ENCODE assay signal across 8 cellular contexts in genomic region chr6:28336284-28337024, GRCh38. TPM values are rescaled to one million over a fixed set of nuclear protein-coding genes. Genes with fewer than 3 reads are reported as not detected.
A peak's percentile ranks its signal among the peaks of the same experiment; 100 is the strongest.
DNase-seq lines count a peak whose midpoint lies in the region; ATAC-seq and TF ChIP-seq lines count a peak whose summit lies in the region.

No MANE protein-coding gene starts in this region.

- peaks cover 17% of the 10 kb centered on the region for H3K4me1 ChIP-seq in CD4-positive, alpha-beta memory T cell (ENCODE audit: insufficient read depth, low read length)
- H3K4me1 ChIP-seq in KMS-11 (ENCODE audit: low read depth, poor library complexity, severe bottlenecking) = peaks cover 6% of the 10 kb centered on the region
- H3K4me1 ChIP-seq in fibroblast of lung (ENCODE audit: control insufficient read depth, extremely low read depth, insufficient read depth, low read length) = peaks cover 8% of the 10 kb centered on the region

- no peaks in the 10 kb centered on the region for H4K20me1 ChIP-seq in KMS-11 (ENCODE audit: insufficient read depth)
- H4K20me1 ChIP-seq in fibroblast of lung (ENCODE audit: control insufficient read depth, extremely low read depth, insufficient read depth, low read length) = no peaks in the 10 kb centered on the region
- H4K20me1 ChIP-seq in neural cell (ENCODE audit: insufficient read depth) = no peaks in the 10 kb centered on the region

- TF ChIP-seq RAD21 in neural cell (conservative IDR thresholded peaks at IDR 0.05) = no peak

- peaks cover 0 to 4% (median 3%) of the 10 kb centered on the region in 4 donors for H3K4me1 Mint-ChIP-seq in CD4-positive, alpha-beta memory T cell

- intact Hi-C loops in CD4-positive, alpha-beta memory T cell (cut with micrococcal nuclease) = loop anchor here (1.0 to 5.0 kb wide), 2 partner anchors 84 to 864 kb away; partner anchors contain the start of genes ZKSCAN4 and ZNF184

- H3K9me3 ChIP-seq in CD4-positive, alpha-beta memory T cell (ENCODE audit: control insufficient read depth in 1 of 2, low read length in 2 of 2) = no peaks in the 10 kb centered on the region
- H3K9me3 ChIP-seq in fibroblast of lung (ENCODE audit: control insufficient read depth, insufficient read depth, low read depth, low read length) = no peaks in the 10 kb centered on the region
- no peaks in the 10 kb centered on the region for H3K9me3 ChIP-seq in neural cell (ENCODE audit: low read length)

- peak overlapping the region; percentile 76 for H3K4me2 ChIP-seq in KMS-11
- peak overlapping the region; percentile 94 for H3K4me2 ChIP-seq in fibroblast of lung (ENCODE audit: extremely low read depth, insufficient read depth, low read length)
- H3K4me2 ChIP-seq in neural cell (ENCODE audit: low read length) = peak overlapping the region; percentile 99

- H3K79me2 ChIP-seq in KMS-11 (ENCODE audit: insufficient read depth, low read depth) (no peaks in the 10 kb centered on the region), fibroblast of lung (ENCODE audit: control insufficient read depth, insufficient read depth, low read length) (no peaks in the 10 kb centered on the region), neural cell (replicated peaks; ENCODE audit: insufficient read depth, low read length) (peaks cover 13% of the 10 kb centered on the region)

- no peaks in the 10 kb centered on the region for H3K9me2 ChIP-seq in neural cell (ENCODE audit: insufficient read depth, low read length)

- CTCF ChIA-PET in CD4-positive, alpha-beta memory T cell (lab: Charles Lee; ENCODE audit: partially characterized antibody) = interaction anchor here (1.3 to 3.5 kb wide), 3 partner anchors 19 to 563 kb away, joined by 3 to 20 read pairs (median 5); partner anchors contain the start of gene ZSCAN26

- POLR2A ChIA-PET in CD4-positive, alpha-beta memory T cell (lab: Charles Lee; ENCODE audit: partially characterized antibody) = interaction anchor here (1.0 to 2.8 kb wide), 15 partner anchors 10 to 857 kb away, joined by 3 to 27 read pairs (median 6); partner anchors contain the start of genes ZKSCAN3, ZKSCAN4, ZKSCAN8 and ZSCAN26

- peaks cover 15% of the 10 kb centered on the region for H3F3A ChIP-seq in neural cell (ENCODE audit: insufficient read depth, low read length, poor library complexity, severe bottlenecking)

- H3K9ac ChIP-seq in KMS-11 (peak overlapping the region; percentile 77; the same call in 1 of the 2 replicates), fibroblast of lung (ENCODE audit: insufficient read depth, low read length) (peak overlapping the region; percentile 68), neural cell (ENCODE audit: low read length) (peak overlapping the region; percentile 97)

- peak; percentile 23 to 58 (median 26) for DNase-seq in CD4-positive, alpha-beta memory T cell
- DNase-seq in SKM-1 treated with dmso at 0.1 percent for 144 hours (lab: John Stamatoyannopoulos, UW; ENCODE audit: unreplicated experiment) = peak; percentile 75
- peak; percentile 63 to 72 for DNase-seq in fibroblast of lung (ENCODE audit: low read depth in 2 of 2)
- no peak for DNase-seq in HuH-7 (ENCODE audit: low spot score)
- DNase-seq in GM19238 (ENCODE audit: insufficient read length, low spot score) = no peak

- H3K27ac Mint-ChIP-seq in CD4-positive, alpha-beta memory T cell = no peak overlapping the region

- H2AFZ ChIP-seq in KMS-11 (ENCODE audit: low read depth) (peak overlapping the region; percentile 72), fibroblast of lung (ENCODE audit: low read length) (peak overlapping the region; percentile 75), neural cell (ENCODE audit: low read depth, low read length) (no peak overlapping the region)

- peak overlapping the region; percentile 61 to 85 for H3K4me3 ChIP-seq in CD4-positive, alpha-beta memory T cell (ENCODE audit: low read length in 2 of 2)
- no peak overlapping the region for H3K4me3 ChIP-seq in KMS-11 (IDR thresholded peaks at IDR 0.05; ENCODE audit: insufficient read depth, low read depth, low read length)
- peak overlapping the region; percentile 60 to 84 (median 76) for H3K4me3 ChIP-seq in fibroblast of lung (replicated peaks in 1 of 4; ENCODE audit: control extremely low read depth in 1 of 4, insufficient read depth in 1 of 4, low read depth in 3 of 4, low read length in 4 of 4)
- H3K4me3 ChIP-seq in neural cell (ENCODE audit: low read length) = peak overlapping the region; percentile 69

- TF ChIP-seq CTCF in KMS-11 (conservative IDR thresholded peaks at IDR 0.05; ENCODE audit: low read depth, low read length) = no peak
- TF ChIP-seq CTCF in fibroblast of lung (conservative IDR thresholded peaks at IDR 0.05 in 1 of 2, IDR thresholded peaks at IDR 0.05 in 1 of 2; ENCODE audit: low read depth in 1 of 2, low read length in 2 of 2) = no peak
- TF ChIP-seq CTCF in neural cell (IDR thresholded peaks at IDR 0.05; ENCODE audit: poor library complexity, severe bottlenecking) = no peak

- H3K9me3 Mint-ChIP-seq in CD4-positive, alpha-beta memory T cell = peaks cover 0 to 12% (median 7%) of the 10 kb centered on the region in 8 donors

- H3K4me3 Mint-ChIP-seq in CD4-positive, alpha-beta memory T cell = no peak overlapping the region

- no peaks in the 10 kb centered on the region for H3K36me3 Mint-ChIP-seq in CD4-positive, alpha-beta memory T cell

- peaks cover 0 to 3% of the 10 kb centered on the region in 2 donors for H3K27me3 Mint-ChIP-seq in CD4-positive, alpha-beta memory T cell

- no peak for TF ChIP-seq EP300 in neural cell (conservative IDR thresholded peaks at IDR 0.05; ENCODE audit: poor library complexity, severe bottlenecking)

- H3K27me3 ChIP-seq in CD4-positive, alpha-beta memory T cell (ENCODE audit: insufficient read depth, low read length) = no peaks in the 10 kb centered on the region
- H3K27me3 ChIP-seq in KMS-11 (ENCODE audit: insufficient read depth, low read depth) = no peaks in the 10 kb centered on the region
- H3K27me3 ChIP-seq in fibroblast of lung (ENCODE audit: control insufficient read depth, insufficient read depth, low read length) = peaks cover 2% of the 10 kb centered on the region
- no peaks in the 10 kb centered on the region for H3K27me3 ChIP-seq in neural cell (ENCODE audit: insufficient read depth, low read depth, low read length)

- H3K36me3 ChIP-seq in CD4-positive, alpha-beta memory T cell (ENCODE audit: insufficient read depth, low read length) = no peaks in the 10 kb centered on the region
- no peaks in the 10 kb centered on the region for H3K36me3 ChIP-seq in KMS-11 (ENCODE audit: insufficient read depth)
- no peaks in the 10 kb centered on the region for H3K36me3 ChIP-seq in fibroblast of lung (ENCODE audit: control insufficient read depth, insufficient read depth, low read length)
- no peaks in the 10 kb centered on the region for H3K36me3 ChIP-seq in neural cell (ENCODE audit: insufficient read depth, low read length)

- H3K27ac ChIP-seq in CD4-positive, alpha-beta memory T cell (ENCODE audit: low read depth, low read length) = peak overlapping the region; percentile 87
- H3K27ac ChIP-seq in KMS-11 = peak overlapping the region; percentile 69
- H3K27ac ChIP-seq in fibroblast of lung (ENCODE audit: insufficient read depth, low read length) = peak overlapping the region; percentile 88
- H3K27ac ChIP-seq in neural cell (ENCODE audit: low read length) = peak overlapping the region; percentile 100

- peak; percentile 33 for ATAC-seq in GM19035 (IDR thresholded peaks at IDR 0.05; ENCODE audit: unreplicated experiment)

TF ChIP-seq in neural cell, 6 proteins besides CTCF, POLR2A, EP300 and RAD21 (continues in another document):
- no peak for TF ChIP-seq MXI1 (conservative IDR thresholded peaks at IDR 0.05; ENCODE audit: poor library complexity, severe bottlenecking)
- no peak for TF ChIP-seq SMC3 (conservative IDR thresholded peaks at IDR 0.05; ENCODE audit: poor library complexity)

RNA-seq across cellular contexts. Expression of gene ZSCAN31, which starts 0.5 kb away (rescaled TPM):
- under 1 TPM; 0.73 to 0.97 TPM for total RNA-seq in CD4-positive, alpha-beta memory T cell
- 1 to 10 TPM in 1 of 2 donors, under 1 TPM in 1; 0.86 to 1.2 TPM for polyA plus RNA-seq in CD4-positive, alpha-beta memory T cell
- 5.0 and 5.9 TPM in 2 replicates for total RNA-seq in fibroblast of lung
- polyA plus RNA-seq in fibroblast of lung (1.8 and 2.9 TPM in 2 replicates), neural cell (2.6 and 7.5 TPM in 2 replicates)
- 1.1 and 1.4 TPM in 2 replicates for polyA plus RNA-seq in fibroblast of lung (2012)
- polyA minus RNA-seq in fibroblast of lung (ENCODE audit: low replicate concordance) (0.82 TPM in 1 of 2 replicates, not detected in the other), neural cell (4.6 and 6.8 TPM in 2 replicates)

RNA-seq across cellular contexts. Expression of gene ZKSCAN3, which starts 13.3 kb away (rescaled TPM):
- 10 to 100 TPM; 12.4 to 12.6 TPM for total RNA-seq in CD4-positive, alpha-beta memory T cell
- polyA plus RNA-seq in CD4-positive, alpha-beta memory T cell = 1 to 10 TPM; 2.3 to 4.2 TPM
- total RNA-seq in fibroblast of lung = 5.1 and 6.9 TPM in 2 replicates
- 3.2 and 3.9 TPM in 2 replicates for polyA plus RNA-seq in fibroblast of lung
- 2.4 TPM in 2 replicates for polyA plus RNA-seq in fibroblast of lung (2012)
- 1.3 and 1.7 TPM in 2 replicates for polyA minus RNA-seq in fibroblast of lung (ENCODE audit: low replicate concordance)
- polyA plus RNA-seq in neural cell = 14.9 and 15.8 TPM in 2 replicates
- 17.8 and 19.4 TPM in 2 replicates for polyA minus RNA-seq in neural cell

RNA-seq across cellular contexts. Expression of gene PGBD1, which starts 55.1 kb away (rescaled TPM):
- total RNA-seq in CD4-positive, alpha-beta memory T cell = 1 to 10 TPM; 1.1 to 1.4 TPM
- under 1 TPM; 0.08 to 0.31 TPM for polyA plus RNA-seq in CD4-positive, alpha-beta memory T cell
- 5.6 and 5.8 TPM in 2 replicates for total RNA-seq in fibroblast of lung
- 5.5 and 5.8 TPM in 2 replicates for polyA plus RNA-seq in fibroblast of lung
- 3.8 and 4.8 TPM in 2 replicates for polyA plus RNA-seq in fibroblast of lung (2012)
- polyA minus RNA-seq in fibroblast of lung (ENCODE audit: low replicate concordance) = 1.8 and 2.5 TPM in 2 replicates
- 32.3 and 34.6 TPM in 2 replicates for polyA plus RNA-seq in neural cell
- 26.8 and 30.3 TPM in 2 replicates for polyA minus RNA-seq in neural cell

Comparison
In these comparisons a context has a peak if more than half of its experiments do, and no peak if none do; other contexts are left out.
1. DNase-seq: peak in CD4-positive, alpha-beta memory T cell (5 of 5), SKM-1 treated with dmso at 0.1 percent for 144 hours (single experiment) and fibroblast of lung (2 of 2); none in HuH-7 (single experiment) and GM19238 (single experiment).
2. Peak in every context shown above with its lines, with median percentiles within 50 percentile points of each other: H3K27ac ChIP-seq, H3K4me2 ChIP-seq and H3K9ac ChIP-seq.